In genomic region chr12:122385171-122386041, GRCh38 we compare ENCODE assay signal across 18 cellular contexts. TPM values are rescaled to one million over a fixed set of nuclear protein-coding genes. Genes with fewer than 3 reads are reported as not detected.
DNase-seq lines count a peak whose midpoint lies in the region; FAIRE-seq and TF ChIP-seq lines count a peak whose summit lies in the region.
"Had no signal": no experiment of that assay in that cellular context is flagged by ENCODE, and none has a peak within 500 bp of the region (broad histone marks: within the 10 kb centered on the region; RNA-seq: fewer than 3 reads in every experiment).

No MANE protein-coding gene starts in this region.

- H2BK20ac ChIP-seq in H1 (ENCODE audit: low read length): no peak overlapping the region; the same call in 1 of the 2 replicates

- H2BK120ac ChIP-seq in H1 (replicated peaks; ENCODE audit: low read depth, low read length): no peak overlapping the region

- no peaks in the 10 kb centered on the region; the same call in 1 of the 2 replicates for H3K79me1 ChIP-seq in H1 (ENCODE audit: low read depth, low read length)

- H2BK12ac ChIP-seq in H1 (ENCODE audit: low read depth, low read length): no peak overlapping the region

- POLR2A ChIA-PET in HEK293 (lab: Yijun Ruan, JAX) (interaction anchor here (0.7 kb wide), 1 partner anchor 132 kb away, joined by 4 read pairs; no protein-coding TSS in a partner anchor), H1 (lab: Charles Lee; ENCODE audit: partially characterized antibody) (interaction anchor here (0.7 to 1.6 kb wide), 3 partner anchors 8 to 175 kb away, joined by 3 to 4 read pairs (median 3); no protein-coding TSS in a partner anchor)

- H3K18ac ChIP-seq in H1 (ENCODE audit: extremely low read depth, low read length): no peak overlapping the region; the same call in 1 of the 2 replicates

- no peaks in the 10 kb centered on the region for H3K79me2 ChIP-seq in H1 (ENCODE audit: control insufficient read depth in 1 of 2, insufficient read depth in 2 of 2, low read length in 2 of 2)

- H2BK5ac ChIP-seq in H1 (ENCODE audit: low read depth, low read length): no peak overlapping the region

- H4K8ac ChIP-seq in H1 (ENCODE audit: extremely low read depth, insufficient read depth, low read length): peak overlapping the region; percentile 51; the same call in 1 of the 2 replicates

- no peak for FAIRE-seq in H1 (lab: Jason Lieb, UNC)
- FAIRE-seq: GM19239 had no signal

- H3K4ac ChIP-seq in H1 (replicated peaks; ENCODE audit: insufficient read length, low read depth, low read length): no peak overlapping the region

- H3K9me3 ChIP-seq in BLaER1 treated with 17β-estradiol and CSF1 and Interleukin-3, amounts not matched to agents 10 nM and 100 nM (replicated peaks in 1 of 11): no peaks in the 10 kb centered on the region
- no peaks in the 10 kb centered on the region for H3K9me3 ChIP-seq in HEK293 (ENCODE audit: control insufficient read depth, insufficient read depth, low read depth, low read length)
- no peaks in the 10 kb centered on the region for H3K9me3 ChIP-seq in H1 (ENCODE audit: insufficient read depth in 2 of 2, low read depth in 1 of 2, low read length in 1 of 2)
- H3K9me3 ChIP-seq in testis: no peaks in the 10 kb centered on the region
- H3K9me3 ChIP-seq: Caco-2 had no signal

- H3K27ac ChIP-seq in BLaER1 treated with 17β-estradiol and CSF1 and Interleukin-3, amounts not matched to agents 10 nM and 100 nM: no peak overlapping the region
- H3K27ac ChIP-seq in HEK293 (ENCODE audit: extremely low read depth, low read depth, low read length) (no peak overlapping the region), H1 (ENCODE audit: low read depth, low read length) (no peak overlapping the region), rectal smooth muscle tissue (ENCODE audit: low read depth, low read length) (peak overlapping the region; percentile 57), testis (no peak overlapping the region)

- H2AK5ac ChIP-seq in H1 (ENCODE audit: low read depth, low read length): no peak overlapping the region

- H3K27me3 ChIP-seq in BLaER1 treated with 17β-estradiol and CSF1 and Interleukin-3, amounts not matched to agents 10 nM and 100 nM: no peaks in the 10 kb centered on the region
- H3K27me3 ChIP-seq in H1 (replicated peaks in 1 of 4; ENCODE audit: control insufficient read depth in 3 of 4, extremely low read depth in 1 of 4, insufficient read depth in 3 of 4, low read length in 3 of 4) (no peaks in the 10 kb centered on the region), rectal smooth muscle tissue (ENCODE audit: control insufficient read depth, insufficient read depth, low read length) (no peaks in the 10 kb centered on the region), testis (no peaks in the 10 kb centered on the region)

- no peak for TF ChIP-seq RAD21 in H1 (IDR thresholded peaks at IDR 0.05 in 1 of 2, conservative IDR thresholded peaks at IDR 0.05 in 1 of 2; ENCODE audit: low read depth in 2 of 2, low read length in 2 of 2)

- TF ChIP-seq POLR2A in H1 (IDR thresholded peaks at IDR 0.05; ENCODE audit: control extremely low read depth in 1 of 2, low read depth in 2 of 2, low read length in 2 of 2) (no peak), testis (IDR thresholded peaks at IDR 0.05) (no peak)

- CTCF ChIA-PET in HEK293 (lab: Yijun Ruan, JAX): no interaction called here
- CTCF ChIA-PET in H1 (lab: Charles Lee; ENCODE audit: partially characterized antibody): interaction anchor here (1.6 kb wide), 1 partner anchor 29 kb away, joined by 4 read pairs; no protein-coding TSS in a partner anchor

- TF ChIP-seq CTCF in HEK293 (tag by site-specific recombination; IDR thresholded peaks at IDR 0.05) (no peak), H1 (IDR thresholded peaks at IDR 0.05; ENCODE audit: control extremely low read depth in 1 of 3, insufficient read depth in 1 of 3, low read depth in 1 of 3, low read length in 3 of 3) (no peak), testis (IDR thresholded peaks at IDR 0.05) (no peak)

- H3K4me3 ChIP-seq in BLaER1 treated with 17β-estradiol and CSF1 and Interleukin-3, amounts not matched to agents 10 nM and 100 nM: no peak overlapping the region
- H3K4me3 ChIP-seq in HEK293 (ENCODE audit: low read depth, low read length) (no peak overlapping the region), H1 (ENCODE audit: extremely low read depth in 1 of 4, insufficient read depth in 2 of 4, low read depth in 3 of 4, low read length in 4 of 4) (no peak overlapping the region), rectal smooth muscle tissue (ENCODE audit: low read length) (no peak overlapping the region), testis (no peak overlapping the region)

- peak overlapping the region in 7 of 11 experiments; percentile 0 to 39 (median 12); a peak in 6 of 22 replicates for H3K4me2 ChIP-seq in BLaER1 treated with 17β-estradiol and CSF1 and Interleukin-3, amounts not matched to agents 10 nM and 100 nM
- no peak overlapping the region; a peak in 1 of 4 replicates for H3K4me2 ChIP-seq in H1 (ENCODE audit: insufficient read depth in 1 of 2, low read depth in 2 of 2, low read length in 2 of 2)

- no peak overlapping the region for H3K9ac ChIP-seq in BLaER1 treated with 17β-estradiol and CSF1 and Interleukin-3, amounts not matched to agents 10 nM and 100 nM
- H3K9ac ChIP-seq in H1 (replicated peaks in 1 of 4; ENCODE audit: extremely low read depth in 1 of 4, low read depth in 3 of 4, low read length in 3 of 4) (no peak overlapping the region), rectal smooth muscle tissue (ENCODE audit: low read length) (no peak overlapping the region)

- peaks cover 7 to 23% (median 12%) of the 10 kb centered on the region in 10 experiments; a peak in 18 of 20 replicates for H3K4me1 ChIP-seq in BLaER1 treated with 17β-estradiol and CSF1 and Interleukin-3, amounts not matched to agents 10 nM and 100 nM
- H3K4me1 ChIP-seq in HEK293 (ENCODE audit: control insufficient read depth, insufficient read depth, low read length) (no peaks in the 10 kb centered on the region), H1 (replicated peaks in 1 of 4; ENCODE audit: control insufficient read depth in 3 of 4, insufficient read depth in 4 of 4, low read length in 3 of 4) (peaks cover 0 to 5% (median under 1%) of the 10 kb centered on the region in 4 experiments; a peak in 3 of 7 replicates), rectal smooth muscle tissue (ENCODE audit: control insufficient read depth, insufficient read depth, low read length) (peaks cover 22% of the 10 kb centered on the region), testis (no peaks in the 10 kb centered on the region)
- H3K4me1 ChIP-seq: Caco-2 had no signal

- WGBS in H1 (ENCODE audit: extremely low coverage in 1 of 2, insufficient coverage in 1 of 2, insufficient read length in 1 of 2, insufficient replicate concordance in 2 of 2, low coverage in 1 of 2, low lambda C conversion rate in 2 of 2, missing lambda C conversion rate in 1 of 2), 2 experiments: 89% methylated on average over 13 of the region's 13 CpGs; no CpG with 5 or more reads in 1 of the 2 experiments
- 90 to 94% methylated on average over 13 of the region's 13 CpGs for WGBS in testis, 2 donors

- H4K91ac ChIP-seq in H1 (replicated peaks; ENCODE audit: insufficient read length, low read length): no peak overlapping the region

- H4K20me1 ChIP-seq in BLaER1 treated with 17β-estradiol and CSF1 and Interleukin-3, amounts not matched to agents 10 nM and 100 nM: peaks cover 0 to 96% (median 44%) of the 10 kb centered on the region in 11 experiments; a peak in 15 of 22 replicates
- no peaks in the 10 kb centered on the region for H4K20me1 ChIP-seq in H1 (replicated peaks in 1 of 2; ENCODE audit: control insufficient read depth in 1 of 2, insufficient read depth in 2 of 2, low read length in 2 of 2)

- peak overlapping the region; percentile 36; the same call in 1 of the 2 replicates for H2BK15ac ChIP-seq in H1 (ENCODE audit: low read length)

- H3K36me3 ChIP-seq in BLaER1 treated with 17β-estradiol and CSF1 and Interleukin-3, amounts not matched to agents 10 nM and 100 nM: peaks cover 13 to 44% (median 21%) of the 10 kb centered on the region in 11 experiments; a peak in 19 of 22 replicates
- no peaks in the 10 kb centered on the region; a peak in 1 of 3 replicates for H3K36me3 ChIP-seq in HEK293 (ENCODE audit: control insufficient read depth in 2 of 2, insufficient read depth in 1 of 2, low read length in 2 of 2)
- H3K36me3 ChIP-seq in H1 (ENCODE audit: control insufficient read depth in 2 of 4, insufficient read depth in 4 of 4, low read length in 3 of 4): no peaks in the 10 kb centered on the region
- no peaks in the 10 kb centered on the region for H3K36me3 ChIP-seq in rectal smooth muscle tissue (ENCODE audit: control insufficient read depth, insufficient read depth, low read length)
- no peaks in the 10 kb centered on the region for H3K36me3 ChIP-seq in testis (ENCODE audit: low read depth, missing control alignments)

- H3K23ac ChIP-seq in H1 (ENCODE audit: insufficient read length): no peak overlapping the region

- DNase-seq in H1 (ENCODE audit: low read depth in 1 of 2, low spot score in 2 of 2) (no peak), T-helper 1 cell (no peak), testis (no peak)
- no peak for DNase-seq in activated CD4-positive, CD25-positive, alpha-beta regulatory T cell (lab: John Stamatoyannopoulos, UW)
- no peak for DNase-seq in activated naive CD4-positive, alpha-beta T cell treated with anti-CD3 and anti-CD28 coated beads, Interleukin-2, amount 50 U/mL, for 16 hours
- DNase-seq: Caco-2, DMS153, Kasumi-1, MM.1S, NCI-H1105, NCI-H1694, NCI-H345, NCI-H526, SHP77 had no signal

- no peak overlapping the region for H3K56ac ChIP-seq in H1 (replicated peaks; ENCODE audit: insufficient read length, low read depth, low read length)

- TF ChIP-seq EP300 in H1 (IDR thresholded peaks at IDR 0.05; ENCODE audit: borderline replicate concordance in 1 of 2, low read depth in 2 of 2, low read length in 2 of 2): no peak

- 0 out of 2 replicates have a peak, but pooled peaks cover 2% of the 10 kb centered on the region for H3K23me2 ChIP-seq in H1 (ENCODE audit: low read depth, low read length)

- no peak overlapping the region for H3K14ac ChIP-seq in H1 (ENCODE audit: insufficient read length)

- intact Hi-C loops in testis (cut with DNase I; ENCODE audit: low total_unique reads): no loop called here

- H2AFZ ChIP-seq in H1 (ENCODE audit: low read length): no peak overlapping the region

- H4K5ac ChIP-seq in H1 (ENCODE audit: insufficient read length, low read depth, low read length): no peak overlapping the region

RNA-seq across cellular contexts. Expression of gene CLIP1, which starts 37.1 kb away (rescaled TPM):
- total RNA-seq in H1 (2021; fragmentation: NEBNext Ultra II Directional; extraction: Animal tissue kit (Norgen Biotek cat#: 25700)): 26.6 and 27.6 TPM in 2 replicates
- polyA plus RNA-seq in H1 (2011; rRNA removed) (13.5 and 19.0 TPM in 2 replicates), testis (ENCODE audit: insufficient read depth, low read depth, low replicate concordance) (25.1 TPM)
- polyA plus RNA-seq in H1 (2011; cell fraction: cytosol; rRNA removed): 15.2 TPM
- 46.3 TPM for polyA plus RNA-seq in H1 (2011; cell fraction: nucleus; rRNA removed)
- polyA plus RNA-seq in H1 (2012, experiment 1 of 2): 14.4 to 23.7 TPM (median 15.8 TPM) in 4 replicates
- 0.68 TPM for polyA plus RNA-seq in H1 (2012, experiment 2 of 2)
- polyA plus RNA-seq in H1 (2013, experiment 1 of 2): 20.9 TPM
- 21.3 TPM for polyA plus RNA-seq in H1 (2013, experiment 2 of 2)
- polyA minus RNA-seq in H1 (2011; rRNA and poly(A)+ RNA removed): 37.4 and 51.1 TPM in 2 replicates
- polyA minus RNA-seq in H1 (2011; cell fraction: cytosol; rRNA and poly(A)+ RNA removed): 18.9 TPM
- 39.8 TPM for polyA minus RNA-seq in H1 (2011; cell fraction: nucleus; rRNA and poly(A)+ RNA removed)
- total RNA-seq in testis: 10 to 100 TPM; 51.9 to 66.5 TPM

Comparison
In these comparisons a context has a peak if more than half of its experiments do, and no peak if none do; other contexts are left out.
1. H3K4me2 ChIP-seq: peak in BLaER1 treated with 17β-estradiol and CSF1 and Interleukin-3, amounts not matched to agents 10 nM and 100 nM (7 of 11); none in H1 (0 of 2).